18 cellular contexts compared by ENCODE assay signal in genomic region chr15:61697796-61698195, GRCh38.
"Had no signal": no experiment of that assay in that cellular context is flagged by ENCODE, and none has a peak within 500 bp of the region (broad histone marks: within the 10 kb centered on the region; RNA-seq: fewer than 3 reads in every experiment).

No MANE protein-coding gene starts in this region.

- DNase-seq: KBM-7, MV-4-11, NCI-H1048, NCI-H1105 treated with DMSO at 0.1 percent for 48 hours, NCI-H1417 treated with DMSO at 0.1 percent for 48 hours, NCI-H146, NCI-H1694 treated with DMSO at 0.1 percent for 48 hours, NCI-H1930, NCI-H2081, NCI-H2107, NCI-H2227 treated with DMSO at 0.1 percent for 48 hours, NCI-H524, NCI-H748 treated with DMSO at 0.1 percent for 48 hours, PC-3, SHP77 treated with DMSO at 0.1 percent for 48 hours, SJCRH30 had no signal

- H3K27me3 ChIP-seq: SJCRH30 had no signal

- H3K4me3 ChIP-seq: SJCRH30 had no signal

- H3K27ac ChIP-seq: RWPE1, SJCRH30 had no signal

- ATAC-seq: Panc1, PC-3 had no signal

- H3K9me3 ChIP-seq: SJCRH30 had no signal

- H3K36me3 ChIP-seq: SJCRH30 had no signal
